In genomic region chr5:136814621-136815378, GRCh38 we compare ENCODE assay signal across 19 cellular contexts.
DNase-seq lines count a peak whose midpoint lies in the region; ATAC-seq, FAIRE-seq and TF ChIP-seq lines count a peak whose summit lies in the region.
"Had no signal": no experiment of that assay in that cellular context is flagged by ENCODE, and none has a peak within 500 bp of the region (broad histone marks: within the 10 kb centered on the region; RNA-seq: fewer than 3 reads in every experiment).

No MANE protein-coding gene starts in this region.

- no peak overlapping the region for H2BK5ac ChIP-seq in H1 (ENCODE audit: low read depth, low read length)

- DNase-seq in EH (ENCODE audit: low read depth) (peak; percentile 87), HT1080 (ENCODE audit: low read depth) (peak; percentile 62), H1 (ENCODE audit: low read depth in 1 of 2, low spot score in 2 of 2) (no peak), osteoblast (ENCODE audit: insufficient read length, low spot score, missing footprints) (peak; percentile 65), SIG-M5 treated with dmso at 0.1 percent for 504 hours (lab: John Stamatoyannopoulos, UW; ENCODE audit: unreplicated experiment) (no peak)
- no peak for DNase-seq in NK-92 treated with Interleukin-12 subunit alpha and Interleukin-12 subunit beta, amount 100 ng/mL, for 24 hours (lab: John Stamatoyannopoulos, UW)
- DNase-seq: activated CD4-positive, alpha-beta T cell treated with anti-CD3 and anti-CD28 coated beads, Interleukin-2, amount 10 ng/mL, durations not matched to agents 7 days and 5 days; activated naive CD8-positive, alpha-beta T cell treated with anti-CD3 and anti-CD28 coated beads for 36 hours; Caco-2; endodermal cell; lower lobe of right lung; NCI-H1092 treated with DMSO at 0.1 percent for 48 hours; NCI-H2081; NCI-H524 treated with DMSO at 0.1 percent for 48 hours; T-cell had no signal

- H3K9ac ChIP-seq in H1 (replicated peaks in 1 of 4; ENCODE audit: extremely low read depth in 1 of 4, low read depth in 3 of 4, low read length in 3 of 4), result no peak overlapping the region

- H3K79me2 ChIP-seq in H1 (ENCODE audit: control insufficient read depth in 1 of 2, insufficient read depth in 2 of 2, low read length in 2 of 2) (no peaks in the 10 kb centered on the region), osteoblast (ENCODE audit: insufficient read depth, low read length) (no peaks in the 10 kb centered on the region)

- no peak overlapping the region for H3K4me3 ChIP-seq in H1 (ENCODE audit: extremely low read depth in 1 of 4, insufficient read depth in 2 of 4, low read depth in 3 of 4, low read length in 4 of 4)
- H3K4me3 ChIP-seq in osteoblast (ENCODE audit: insufficient read depth, low read length), result no peak overlapping the region
- H3K4me3 ChIP-seq: heart right ventricle, lower lobe of right lung had no signal

- H3K14ac ChIP-seq in H1 (ENCODE audit: insufficient read length), result no peak overlapping the region

- no peak overlapping the region for H3K23ac ChIP-seq in H1 (ENCODE audit: insufficient read length)

- H2BK20ac ChIP-seq in H1 (ENCODE audit: low read length), result no peak overlapping the region

- CTCF ChIA-PET in H1 (lab: Charles Lee; ENCODE audit: partially characterized antibody), result interaction anchor here (0.6 to 1.3 kb wide), 2 partner anchors 10 to 12 kb away, joined by 3 to 8 read pairs; no protein-coding TSS in a partner anchor

- H3K56ac ChIP-seq in H1 (replicated peaks; ENCODE audit: insufficient read length, low read depth, low read length), result no peak overlapping the region

- H2BK12ac ChIP-seq in H1 (ENCODE audit: low read depth, low read length), result no peak overlapping the region

- no peak overlapping the region for H2BK120ac ChIP-seq in H1 (replicated peaks; ENCODE audit: low read depth, low read length)

- no peaks in the 10 kb centered on the region for H3K4me1 ChIP-seq in H1 (replicated peaks in 1 of 4; ENCODE audit: control insufficient read depth in 3 of 4, insufficient read depth in 4 of 4, low read length in 3 of 4)
- peaks cover 29% of the 10 kb centered on the region for H3K4me1 ChIP-seq in osteoblast (ENCODE audit: insufficient read depth, low read length)
- H3K4me1 ChIP-seq: Caco-2, lower lobe of right lung had no signal

- H3K79me1 ChIP-seq in H1 (ENCODE audit: low read depth, low read length), result no peaks in the 10 kb centered on the region

- no peak for TF ChIP-seq RAD21 in H1 (IDR thresholded peaks at IDR 0.05 in 1 of 2, conservative IDR thresholded peaks at IDR 0.05 in 1 of 2; ENCODE audit: low read depth in 2 of 2, low read length in 2 of 2)

- no peak overlapping the region for H3K18ac ChIP-seq in H1 (ENCODE audit: extremely low read depth, low read length)

- H2AFZ ChIP-seq in H1 (ENCODE audit: low read length), result peak overlapping the region; percentile 92; the same call in 1 of the 2 replicates
- peak overlapping the region; percentile 64 for H2AFZ ChIP-seq in osteoblast (ENCODE audit: low read length)

- no peak for TF ChIP-seq EP300 in H1 (IDR thresholded peaks at IDR 0.05; ENCODE audit: borderline replicate concordance in 1 of 2, low read depth in 2 of 2, low read length in 2 of 2)

- POLR2A ChIA-PET in H1 (lab: Charles Lee; ENCODE audit: partially characterized antibody), result no interaction called here

- H3K36me3 ChIP-seq in H1 (ENCODE audit: control insufficient read depth in 2 of 4, insufficient read depth in 4 of 4, low read length in 3 of 4) (no peaks in the 10 kb centered on the region; a peak in 1 of 8 replicates), osteoblast (ENCODE audit: insufficient read depth, low read length) (no peaks in the 10 kb centered on the region)
- H3K36me3 ChIP-seq: heart right ventricle, lower lobe of right lung had no signal

- WGBS in H1 (ENCODE audit: extremely low coverage in 1 of 2, insufficient coverage in 1 of 2, insufficient read length in 1 of 2, insufficient replicate concordance in 2 of 2, low coverage in 1 of 2, low lambda C conversion rate in 2 of 2, missing lambda C conversion rate in 1 of 2), 2 experiments, result 90% methylated on average over 11 of the region's 11 CpGs; no CpG with 5 or more reads in 1 of the 2 experiments

- no peaks in the 10 kb centered on the region for H3K9me3 ChIP-seq in H1 (ENCODE audit: insufficient read depth in 2 of 2, low read depth in 1 of 2, low read length in 1 of 2)
- H3K9me3 ChIP-seq in osteoblast (ENCODE audit: low read depth, low read length), result no peaks in the 10 kb centered on the region
- H3K9me3 ChIP-seq: Caco-2, heart right ventricle, lower lobe of right lung had no signal

- H4K20me1 ChIP-seq in H1 (replicated peaks in 1 of 2; ENCODE audit: control insufficient read depth in 1 of 2, insufficient read depth in 2 of 2, low read length in 2 of 2) (no peaks in the 10 kb centered on the region), osteoblast (ENCODE audit: insufficient read depth, low read length) (no peaks in the 10 kb centered on the region)

- no peak for FAIRE-seq in H1 (lab: Jason Lieb, UNC)
- FAIRE-seq: colon had no signal

- ATAC-seq in GM18870 (IDR thresholded peaks at IDR 0.05; ENCODE audit: unreplicated experiment), result no peak
- no peak for ATAC-seq in HG02973 (IDR thresholded peaks at IDR 0.05; ENCODE audit: unreplicated experiment)
- ATAC-seq: heart right ventricle, lower lobe of right lung, T-cell had no signal

- no peaks in the 10 kb centered on the region for H3K23me2 ChIP-seq in H1 (ENCODE audit: low read depth, low read length)

- H2AK5ac ChIP-seq in H1 (ENCODE audit: low read depth, low read length), result no peak overlapping the region

- no peak overlapping the region for H2BK15ac ChIP-seq in H1 (ENCODE audit: low read length)

- TF ChIP-seq POLR2A in H1 (IDR thresholded peaks at IDR 0.05; ENCODE audit: control extremely low read depth in 1 of 2, low read depth in 2 of 2, low read length in 2 of 2), result no peak

- TF ChIP-seq CTCF in H1 (IDR thresholded peaks at IDR 0.05; ENCODE audit: control extremely low read depth in 1 of 3, insufficient read depth in 1 of 3, low read depth in 1 of 3, low read length in 3 of 3), result no peak
- TF ChIP-seq CTCF in osteoblast (IDR thresholded peaks at IDR 0.05; ENCODE audit: extremely low read depth, low read depth, low read length), result no peak

- no peak overlapping the region for H4K8ac ChIP-seq in H1 (ENCODE audit: extremely low read depth, insufficient read depth, low read length)

- H3K27ac ChIP-seq in H1 (ENCODE audit: low read depth, low read length) (no peak overlapping the region), osteoblast (ENCODE audit: low read depth, low read length) (peak overlapping the region; percentile 47)
- H3K27ac ChIP-seq: heart right ventricle, lower lobe of right lung had no signal

- H3K4me2 ChIP-seq in H1 (ENCODE audit: insufficient read depth in 1 of 2, low read depth in 2 of 2, low read length in 2 of 2), result no peak overlapping the region
- H3K4me2 ChIP-seq in osteoblast (ENCODE audit: insufficient read depth, low read length), result peak overlapping the region; percentile 41

- no peak overlapping the region for H4K91ac ChIP-seq in H1 (replicated peaks; ENCODE audit: insufficient read length, low read length)

- no peak overlapping the region for H4K5ac ChIP-seq in H1 (ENCODE audit: insufficient read length, low read depth, low read length)

- H3K27me3 ChIP-seq in H1 (replicated peaks in 1 of 4; ENCODE audit: control insufficient read depth in 3 of 4, extremely low read depth in 1 of 4, insufficient read depth in 3 of 4, low read length in 3 of 4), result no peaks in the 10 kb centered on the region
- H3K27me3 ChIP-seq in osteoblast (ENCODE audit: insufficient read depth, low read length), result no peaks in the 10 kb centered on the region
- H3K27me3 ChIP-seq: heart right ventricle had no signal

- H3K4ac ChIP-seq in H1 (replicated peaks; ENCODE audit: insufficient read length, low read depth, low read length), result no peak overlapping the region

TF ChIP-seq in H1, 55 proteins besides CTCF, POLR2A, EP300 and RAD21 (continues in another document):
- TF ChIP-seq KDM1A (IDR thresholded peaks at IDR 0.05; ENCODE audit: borderline replicate concordance, low read length) (no peak), EGR1 (IDR thresholded peaks at IDR 0.05; ENCODE audit: borderline replicate concordance, low read depth, low read length) (no peak), SP2 (IDR thresholded peaks at IDR 0.05; ENCODE audit: low read length) (no peak), SP4 (IDR thresholded peaks at IDR 0.05; ENCODE audit: low read length) (no peak), BCL11A (IDR thresholded peaks at IDR 0.05; ENCODE audit: low read depth in 2 of 2, low read length in 2 of 2) (no peak), SP1 (IDR thresholded peaks at IDR 0.05; ENCODE audit: low read depth, low read length) (no peak), E2F6 (IDR thresholded peaks at IDR 0.05) (no peak), USF2 (IDR thresholded peaks at IDR 0.05; ENCODE audit: low read length) (no peak), SIN3A (conservative IDR thresholded peaks at IDR 0.05 in 1 of 2, IDR thresholded peaks at IDR 0.05 in 1 of 2; ENCODE audit: low read depth in 1 of 2, low read length in 2 of 2) (no peak), HDAC2 (IDR thresholded peaks at IDR 0.05; ENCODE audit: borderline replicate concordance in 1 of 2, low read depth in 2 of 2, low read length in 2 of 2) (no peak), SIX5 (IDR thresholded peaks at IDR 0.05; ENCODE audit: low read depth, low read length) (no peak), NANOG (IDR thresholded peaks at IDR 0.05; ENCODE audit: insufficient read depth, low read depth, low read length, poor library complexity, severe bottlenecking) (no peak), POLR2AphosphoS5 (IDR thresholded peaks at IDR 0.05; ENCODE audit: low read depth, low read length) (no peak), CEBPB (IDR thresholded peaks at IDR 0.05; ENCODE audit: low read depth, low read length) (no peak), YY1 (IDR thresholded peaks at IDR 0.05; ENCODE audit: low read depth, low read length) (no peak), CREB1 (IDR thresholded peaks at IDR 0.05) (no peak), CBX5 (IDR thresholded peaks at IDR 0.05; ENCODE audit: low read depth, low read length) (no peak), CHD1 (IDR thresholded peaks at IDR 0.05; ENCODE audit: low read depth, low read length) (no peak)

Comparison
In these comparisons a context has a peak if more than half of its experiments do, and no peak if none do; other contexts are left out.
1. DNase-seq: peak in EH (single experiment), HT1080 (single experiment) and osteoblast (single experiment); none in H1 (0 of 2), NK-92 treated with Interleukin-12 subunit alpha and Interleukin-12 subunit beta, amount 100 ng/mL, for 24 hours (single experiment) and SIG-M5 treated with dmso at 0.1 percent for 504 hours (single experiment).